Comparison of ENCODE assay signal across 16 cellular contexts in the genomic region with DNA sequence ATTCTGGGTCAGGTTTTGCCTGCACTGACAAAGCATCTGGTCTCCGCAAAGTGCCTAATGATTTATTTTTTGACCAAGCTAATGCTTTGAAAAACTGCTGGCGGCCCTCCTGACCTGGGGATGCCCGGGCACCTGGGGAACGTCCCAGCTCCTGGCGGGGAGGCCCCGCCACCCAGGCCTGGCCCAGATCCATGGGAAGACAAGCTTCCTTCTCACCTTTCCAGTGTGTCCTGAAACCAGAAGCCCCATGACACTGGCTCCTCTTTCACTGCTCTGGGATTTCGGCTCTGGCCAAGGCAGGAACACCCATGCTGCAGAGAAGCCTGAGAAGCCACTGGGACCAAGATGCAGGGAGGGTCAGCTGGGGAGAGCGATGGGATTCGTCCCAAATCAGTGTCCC.
DNase-seq lines count a peak whose midpoint lies in the region; ATAC-seq and TF ChIP-seq lines count a peak whose summit lies in the region.
"Had no signal": no experiment of that assay in that cellular context is flagged by ENCODE, and none has a peak within 500 bp of the region (broad histone marks: within the 10 kb centered on the region; RNA-seq: fewer than 3 reads in every experiment).

No MANE protein-coding gene starts in this region.

- no peak overlapping the region for H3K9ac ChIP-seq in IMR-90 (ENCODE audit: low read depth, low read length)

- H4K20me1 ChIP-seq in IMR-90 (ENCODE audit: insufficient read depth, low read length), result no peaks in the 10 kb centered on the region

- H3K79me1 ChIP-seq in IMR-90 (ENCODE audit: low read depth in 1 of 2, low read length in 2 of 2), result peaks cover 0 to 21% of the 10 kb centered on the region in 2 experiments; a peak in 1 of 4 replicates

- H3K56ac ChIP-seq in IMR-90 (ENCODE audit: extremely low read depth, insufficient read depth, low read length), result no peak overlapping the region

- H3K14ac ChIP-seq in IMR-90 (replicated peaks; ENCODE audit: low read depth, low read length), result peak overlapping the region; percentile 89

- no TSS peak for BruUV-seq in IMR-90 (replicated peaks; lab: Mats Ljungman, UMichigan)

- H3K36me3 Mint-ChIP-seq in stimulated activated naive B cell treated with anti-CD40 and anti-IgM and Interleukin-4, amounts not matched to agents 10 μg/mL and 1 μg/mL and 100 μg/mL, for 72 hours, result peaks cover 21 to 36% of the 10 kb centered on the region in 2 donors
- H3K36me3 Mint-ChIP-seq: CD4-positive, CD25-positive, alpha-beta regulatory T cell; CD8-positive, alpha-beta memory T cell; IgD-negative memory B cell had no signal

- peaks cover 68 to 91% of the 10 kb centered on the region in 2 donors for H3K4me1 Mint-ChIP-seq in stimulated activated naive B cell treated with anti-CD40 and anti-IgM and Interleukin-4, amounts not matched to agents 10 μg/mL and 1 μg/mL and 100 μg/mL, for 72 hours

- peak overlapping the region; percentile 31 to 85 for H3K4me3 Mint-ChIP-seq in stimulated activated naive B cell treated with anti-CD40 and anti-IgM and Interleukin-4, amounts not matched to agents 10 μg/mL and 1 μg/mL and 100 μg/mL, for 72 hours
- H3K4me3 Mint-ChIP-seq: CD4-positive, CD25-positive, alpha-beta regulatory T cell; CD8-positive, alpha-beta memory T cell; H9; IgD-negative memory B cell had no signal

- H3K4ac ChIP-seq in IMR-90 (ENCODE audit: low read depth, low read length), result peak overlapping the region; percentile 89

- 74% methylated on average over 7 of the region's 9 CpGs; no CpG with 5 or more reads in 1 of the 2 experiments for WGBS in IMR-90 (ENCODE audit: extremely low coverage in 2 of 2, insufficient read length in 1 of 2), 2 experiments
- WGBS in psoas muscle, 3 donors, result 33 to 44% (median 43%) methylated on average over 9 of the region's 9 CpGs

- CTCF ChIA-PET in IMR-90 (lab: Yijun Ruan, JAX), result no interaction called here

- intact Hi-C loops in IMR-90 (cut with micrococcal nuclease), result loop anchor here (10.0 kb wide), 1 partner anchor 129 kb away; no protein-coding TSS in a partner anchor
- intact Hi-C loops in psoas muscle (cut with DNase I), result loop anchor here in 1 of 2 donors (5.0 kb wide), 1 partner anchor 66 kb away; no protein-coding TSS in a partner anchor

- peak overlapping the region; percentile 88 for H2BK120ac ChIP-seq in IMR-90 (ENCODE audit: low read depth, low read length)

- H3K27me3 ChIP-seq in IMR-90 (ENCODE audit: control insufficient read depth, insufficient read depth, low read length), result peaks cover 3% of the 10 kb centered on the region
- no peaks in the 10 kb centered on the region for H3K27me3 ChIP-seq in psoas muscle (ENCODE audit: insufficient read depth in 3 of 3, low read length in 2 of 3)
- peaks cover 33% of the 10 kb centered on the region for H3K27me3 ChIP-seq in foreskin keratinocyte
- H3K27me3 ChIP-seq: BE2C had no signal

- H3K23ac ChIP-seq in IMR-90 (ENCODE audit: low read depth, low read length), result peak overlapping the region; percentile 59; the same call in 1 of the 2 replicates

- peaks cover 24% of the 10 kb centered on the region for H3K4me1 ChIP-seq in IMR-90 (ENCODE audit: control insufficient read depth, insufficient read depth, low read length)
- H3K4me1 ChIP-seq in psoas muscle, result peaks cover 36% of the 10 kb centered on the region
- H3K4me1 ChIP-seq in foreskin keratinocyte, result no peaks in the 10 kb centered on the region
- H3K4me1 ChIP-seq: BE2C had no signal

- H3K9me3 ChIP-seq in IMR-90 (ENCODE audit: control insufficient read depth, insufficient read depth, low read length) (no peaks in the 10 kb centered on the region), psoas muscle (no peaks in the 10 kb centered on the region)
- H3K9me3 ChIP-seq: BE2C had no signal

- peak overlapping the region; percentile 39 for H2AK9ac ChIP-seq in IMR-90 (replicated peaks; ENCODE audit: low read depth, low read length, poor library complexity)

- peaks cover 2 to 23% of the 10 kb centered on the region in 2 donors for H3K27me3 Mint-ChIP-seq in stimulated activated naive B cell treated with anti-CD40 and anti-IgM and Interleukin-4, amounts not matched to agents 10 μg/mL and 1 μg/mL and 100 μg/mL, for 72 hours

- dilution Hi-C loops in IMR-90 (cut with HindIII; ENCODE audit: low sequenced_read_pairs, unreplicated experiment), result no loop called here

- H3K9me3 Mint-ChIP-seq in stimulated activated naive B cell treated with anti-CD40 and anti-IgM and Interleukin-4, amounts not matched to agents 10 μg/mL and 1 μg/mL and 100 μg/mL, for 72 hours, result no peaks in the 10 kb centered on the region
- H3K9me3 Mint-ChIP-seq: CD8-positive, alpha-beta memory T cell; H9 had no signal

- H2BK15ac ChIP-seq in IMR-90 (ENCODE audit: low read depth, low read length), result peak overlapping the region; percentile 86; the same call in 1 of the 3 replicates

- H3K4me3 ChIP-seq in IMR-90 (ENCODE audit: insufficient read depth, low read depth, low read length), result no peak overlapping the region
- H3K4me3 ChIP-seq in psoas muscle, result no peak overlapping the region

- TF ChIP-seq RAD21 in IMR-90 (IDR thresholded peaks at IDR 0.05; ENCODE audit: low read length), result no peak

- H3K27ac Mint-ChIP-seq in stimulated activated naive B cell treated with anti-CD40 and anti-IgM and Interleukin-4, amounts not matched to agents 10 μg/mL and 1 μg/mL and 100 μg/mL, for 72 hours, result peak overlapping the region; percentile 96
- H3K27ac Mint-ChIP-seq: CD4-positive, CD25-positive, alpha-beta regulatory T cell; CD8-positive, alpha-beta memory T cell; IgD-negative memory B cell had no signal

- H4K91ac ChIP-seq in IMR-90 (ENCODE audit: insufficient read depth, low read depth, low read length), result peak overlapping the region; percentile 81

- peak overlapping the region in 1 of 2 experiments; percentile 69; a peak in 1 of 4 replicates for H4K8ac ChIP-seq in IMR-90 (ENCODE audit: low read depth in 2 of 2, low read length in 2 of 2)

- H3K27ac ChIP-seq in IMR-90 (ENCODE audit: insufficient read depth, low read length) (no peak overlapping the region), psoas muscle (peak overlapping the region; percentile 19), foreskin keratinocyte (no peak overlapping the region)

- H3K4me2 ChIP-seq in IMR-90 (ENCODE audit: low read depth, low read length), result no peak overlapping the region

- no peak for TF ChIP-seq CTCF in IMR-90 (conservative IDR thresholded peaks at IDR 0.05; ENCODE audit: low read depth, low read length)
- no peak for TF ChIP-seq CTCF in psoas muscle (IDR thresholded peaks at IDR 0.05)
- no peak for TF ChIP-seq CTCF in foreskin keratinocyte (conservative IDR thresholded peaks at IDR 0.05)

- H3K18ac ChIP-seq in IMR-90 (ENCODE audit: low read depth, low read length), result no peak overlapping the region

- ATAC-seq in IMR-90 (ENCODE audit: low read depth), result no peak
- peak in 2 of 4 donors; percentile 9 to 32 for ATAC-seq in psoas muscle
- no peak for ATAC-seq in stimulated activated naive B cell treated with anti-CD40 and anti-IgM and Interleukin-4, amounts not matched to agents 10 μg/mL and 1 μg/mL and 100 μg/mL, for 72 hours (replicated peaks)
- no peak for ATAC-seq in foreskin keratinocyte

- H2AK5ac ChIP-seq in IMR-90 (ENCODE audit: low read depth, low read length), result peak overlapping the region; percentile 96

- peak overlapping the region; percentile 85 for H2BK20ac ChIP-seq in IMR-90 (ENCODE audit: low read depth, low read length)

- DNase-seq in IMR-90, result no peak
- peak; percentile 31 for DNase-seq in ecto neural progenitor cell (ENCODE audit: low spot score)
- DNase-seq in psoas muscle, result peak in 1 of 2 donors; percentile 62
- DNase-seq in stimulated activated naive B cell treated with anti-CD40 and anti-IgM and Interleukin-4, amounts not matched to agents 10 μg/mL and 1 μg/mL and 100 μg/mL, for 72 hours, result no peak
- no peak for DNase-seq in activated CD4-positive, CD25-positive, alpha-beta regulatory T cell treated with anti-CD3 and anti-CD28 coated beads, Interleukin-2, amount 50 U/mL, for 72 hours
- no peak for DNase-seq in foreskin keratinocyte
- DNase-seq in NCI-H146 (lab: John Stamatoyannopoulos, UW), result no peak
- DNase-seq: ACHN; BE2C; CD4-positive, CD25-positive, alpha-beta regulatory T cell; CD8-positive, alpha-beta memory T cell; COR-L47; DMS79; GDM1; H9 had no signal

- no peak overlapping the region for H2AFZ ChIP-seq in IMR-90 (replicated peaks; ENCODE audit: low read length, poor library complexity)

- peaks cover 32% of the 10 kb centered on the region for H3K9me1 ChIP-seq in IMR-90 (ENCODE audit: insufficient read depth, low read length)

- POLR2A ChIA-PET in IMR-90 (lab: Charles Lee; ENCODE audit: unreplicated experiment), result no interaction called here

- H3K36me3 ChIP-seq in IMR-90 (ENCODE audit: control insufficient read depth, insufficient read depth, low read length), result no peaks in the 10 kb centered on the region
- H3K36me3 ChIP-seq in psoas muscle (ENCODE audit: insufficient read depth in 1 of 2, low read depth in 1 of 2), result no peaks in the 10 kb centered on the region
- H3K36me3 ChIP-seq: BE2C had no signal

- no peak overlapping the region for H2BK5ac ChIP-seq in IMR-90 (ENCODE audit: low read depth, low read length, poor library complexity, severe bottlenecking)

- H4K5ac ChIP-seq in IMR-90 (ENCODE audit: low read depth, low read length), result no peak overlapping the region

- in situ Hi-C loops in IMR-90 (cut with MboI; ENCODE audit: low sequenced_read_pairs), result no loop called here

- no peak for TF ChIP-seq POLR2A in IMR-90 (IDR thresholded peaks at IDR 0.05; ENCODE audit: low read depth, low read length)

TF ChIP-seq in IMR-90, 13 proteins besides CTCF, POLR2A, EP300 and RAD21 (continues in another document):
- TF ChIP-seq SMC3 (IDR thresholded peaks at IDR 0.05; ENCODE audit: low read depth, low read length), result no peak
- TF ChIP-seq BHLHE40 (IDR thresholded peaks at IDR 0.05; ENCODE audit: low read depth, low read length), result no peak
- TF ChIP-seq, protein P1, sequence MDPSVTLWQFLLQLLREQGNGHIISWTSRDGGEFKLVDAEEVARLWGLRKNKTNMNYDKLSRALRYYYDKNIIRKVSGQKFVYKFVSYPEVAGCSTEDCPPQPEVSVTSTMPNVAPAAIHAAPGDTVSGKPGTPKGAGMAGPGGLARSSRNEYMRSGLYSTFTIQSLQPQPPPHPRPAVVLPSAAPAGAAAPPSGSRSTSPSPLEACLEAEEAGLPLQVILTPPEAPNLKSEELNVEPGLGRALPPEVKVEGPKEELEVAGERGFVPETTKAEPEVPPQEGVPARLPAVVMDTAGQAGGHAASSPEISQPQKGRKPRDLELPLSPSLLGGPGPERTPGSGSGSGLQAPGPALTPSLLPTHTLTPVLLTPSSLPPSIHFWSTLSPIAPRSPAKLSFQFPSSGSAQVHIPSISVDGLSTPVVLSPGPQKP (IDR thresholded peaks at IDR 0.05; ENCODE audit: borderline replicate concordance, low read depth, low read length), result no peak
- no peak for TF ChIP-seq RFX5 (IDR thresholded peaks at IDR 0.05; ENCODE audit: low read depth, low read length)
- no peak for TF ChIP-seq RCOR1 (IDR thresholded peaks at IDR 0.05; ENCODE audit: insufficient replicate concordance, low read length)
- no peak for TF ChIP-seq CEBPB (IDR thresholded peaks at IDR 0.05; ENCODE audit: low read depth, low read length)
